ENCODE assay signal across 20 cellular contexts in the genomic region with DNA sequence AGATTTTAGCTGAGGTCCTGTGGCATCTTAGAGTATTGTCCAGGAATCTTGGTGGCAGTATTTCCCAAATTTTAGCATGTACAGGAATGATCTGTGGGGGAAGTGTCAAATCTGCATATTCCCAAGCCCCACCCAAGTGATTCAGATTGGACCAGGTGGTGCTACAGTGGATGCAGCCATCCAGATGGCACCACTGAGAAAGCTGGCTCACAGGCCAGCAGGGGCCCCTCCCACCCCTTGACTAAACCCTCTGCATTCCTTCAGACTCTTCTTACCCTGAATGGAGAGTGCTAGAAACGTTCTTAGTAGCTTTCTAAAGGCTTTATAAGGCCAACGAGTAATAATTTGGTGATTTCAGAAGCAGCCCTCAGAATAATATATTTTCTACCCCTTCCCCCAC.
DNase-seq lines count a peak whose midpoint lies in the region; ATAC-seq and TF ChIP-seq lines count a peak whose summit lies in the region.
"Had no signal": no experiment of that assay in that cellular context is flagged by ENCODE, and none has a peak within 500 bp of the region (broad histone marks: within the 10 kb centered on the region; RNA-seq: fewer than 3 reads in every experiment).

No MANE protein-coding gene starts in this region.

- H3K4ac ChIP-seq in mesendoderm (ENCODE audit: low read depth, low read length): no peak overlapping the region

- no peak overlapping the region for H3K18ac ChIP-seq in mesendoderm (ENCODE audit: low read length)

- WGBS in mesendoderm (ENCODE audit: extremely low coverage, insufficient coverage, low lambda C conversion rate): no CpG with 5 or more reads among the region's 2 CpGs

- no peaks in the 10 kb centered on the region for H3K27me3 ChIP-seq in H7 (ENCODE audit: control insufficient read depth, insufficient read depth, low read length)
- H3K27me3 ChIP-seq in mesendoderm (ENCODE audit: insufficient read depth, low read length, poor library complexity): no peaks in the 10 kb centered on the region
- no peaks in the 10 kb centered on the region for H3K27me3 ChIP-seq in CD8-positive, alpha-beta T cell (ENCODE audit: insufficient read depth, low read length)
- H3K27me3 ChIP-seq: BLaER1 treated with 17β-estradiol and CSF1 and Interleukin-3, amounts not matched to agents 10 nM and 100 nM had no signal

- no peaks in the 10 kb centered on the region for H3K36me3 Mint-ChIP-seq in CD8-positive, alpha-beta T cell
- H3K36me3 Mint-ChIP-seq: CD4-positive, alpha-beta memory T cell; T-cell had no signal

- H2AK5ac ChIP-seq in mesendoderm (ENCODE audit: low read length): no peak overlapping the region

- no peak overlapping the region for H3K23ac ChIP-seq in mesendoderm (ENCODE audit: low read length)

- intact Hi-C loops in CD8-positive, alpha-beta T cell (cut with DNase I, micrococcal nuclease): no loop called here
- intact Hi-C loops in posterior vena cava (cut with DNase I): no loop called here

- no peaks in the 10 kb centered on the region for H3K4me1 ChIP-seq in mesendoderm (ENCODE audit: control insufficient read depth, low read depth, low read length)
- no peaks in the 10 kb centered on the region for H3K4me1 ChIP-seq in CD8-positive, alpha-beta T cell (ENCODE audit: insufficient read depth, low read length)

- H3K79me2 ChIP-seq in mesendoderm (ENCODE audit: control insufficient read depth, insufficient read depth, low read length): no peaks in the 10 kb centered on the region

- no peak overlapping the region for H4K8ac ChIP-seq in mesendoderm (ENCODE audit: low read depth, low read length)

- H2BK15ac ChIP-seq in mesendoderm (replicated peaks; ENCODE audit: low read depth): no peak overlapping the region

- no peaks in the 10 kb centered on the region for H3K9me3 ChIP-seq in CD8-positive, alpha-beta T cell (ENCODE audit: low read length)
- H3K9me3 ChIP-seq: BLaER1 treated with 17β-estradiol and CSF1 and Interleukin-3, amounts not matched to agents 10 nM and 100 nM had no signal

- no peaks in the 10 kb centered on the region for H3K79me1 ChIP-seq in mesendoderm (ENCODE audit: low read length)

- H2BK5ac ChIP-seq in mesendoderm (ENCODE audit: low read length): no peak overlapping the region

- CTCF ChIA-PET in CD8-positive, alpha-beta T cell (lab: Charles Lee): no interaction called here

- H3K9ac ChIP-seq in mesendoderm (ENCODE audit: low read length): no peak overlapping the region
- H3K9ac ChIP-seq: BLaER1 treated with 17β-estradiol and CSF1 and Interleukin-3, amounts not matched to agents 10 nM and 100 nM had no signal

- H3K36me3 ChIP-seq in H7 (replicated peaks; ENCODE audit: control insufficient read depth, insufficient read depth, low read length): no peaks in the 10 kb centered on the region
- H3K36me3 ChIP-seq in mesendoderm (ENCODE audit: control insufficient read depth, insufficient read depth, low read length): no peaks in the 10 kb centered on the region
- no peaks in the 10 kb centered on the region for H3K36me3 ChIP-seq in CD8-positive, alpha-beta T cell (ENCODE audit: insufficient read depth, low read length)
- H3K36me3 ChIP-seq: BLaER1 treated with 17β-estradiol and CSF1 and Interleukin-3, amounts not matched to agents 10 nM and 100 nM had no signal

- H3K4me3 Mint-ChIP-seq in CD8-positive, alpha-beta T cell: no peak overlapping the region
- H3K4me3 Mint-ChIP-seq: CD4-positive, alpha-beta memory T cell; H9; T-cell had no signal

- H4K5ac ChIP-seq in mesendoderm (ENCODE audit: low read length): no peak overlapping the region

- H3K9me3 Mint-ChIP-seq in CD8-positive, alpha-beta T cell: no peaks in the 10 kb centered on the region
- H3K9me3 Mint-ChIP-seq: H9, T-cell had no signal

- no peak overlapping the region for H3K4me2 ChIP-seq in mesendoderm (ENCODE audit: low read length)

- H3K27me3 Mint-ChIP-seq in CD8-positive, alpha-beta T cell (ENCODE audit: low read depth): no peaks in the 10 kb centered on the region
- H3K27me3 Mint-ChIP-seq: CD4-positive, alpha-beta memory T cell had no signal

- H3K4me3 ChIP-seq in H7 (ENCODE audit: insufficient read depth, low read depth, low read length) (no peak overlapping the region), mesendoderm (ENCODE audit: low read length) (no peak overlapping the region)
- no peak overlapping the region for H3K4me3 ChIP-seq in CD8-positive, alpha-beta T cell (ENCODE audit: low read depth, low read length)
- H3K4me3 ChIP-seq: BLaER1 treated with 17β-estradiol and CSF1 and Interleukin-3, amounts not matched to agents 10 nM and 100 nM had no signal

- H3K4me1 Mint-ChIP-seq in CD8-positive, alpha-beta T cell (ENCODE audit: low read depth): no peaks in the 10 kb centered on the region
- H3K4me1 Mint-ChIP-seq: CD4-positive, alpha-beta memory T cell; T-cell had no signal

- no peak overlapping the region for H3K27ac ChIP-seq in mesendoderm (ENCODE audit: low read depth, low read length)
- H3K27ac ChIP-seq in CD8-positive, alpha-beta T cell (ENCODE audit: low read depth, low read length): no peak overlapping the region
- H3K27ac ChIP-seq: BLaER1 treated with 17β-estradiol and CSF1 and Interleukin-3, amounts not matched to agents 10 nM and 100 nM had no signal

- no peak overlapping the region for H3K27ac Mint-ChIP-seq in CD8-positive, alpha-beta T cell
- H3K27ac Mint-ChIP-seq: CD4-positive, alpha-beta memory T cell; T-cell had no signal

- no peak overlapping the region for H3K56ac ChIP-seq in mesendoderm (ENCODE audit: low read length)

- POLR2A ChIA-PET in CD8-positive, alpha-beta T cell (lab: Charles Lee): no interaction called here

- no peak overlapping the region for H2BK120ac ChIP-seq in mesendoderm (ENCODE audit: low read depth, low read length)

- peak; percentile 20 for DNase-seq in H7
- peak; percentile 47 for DNase-seq in NCI-H1694 treated with DMSO at 0.1 percent for 48 hours (lab: John Stamatoyannopoulos, UW)
- peak; percentile 38 for DNase-seq in iPS-NIHi11 (ENCODE audit: low spot score)
- DNase-seq in mesendoderm: peak; percentile 3
- no peak for DNase-seq in CD8-positive, alpha-beta T cell
- no peak for DNase-seq in posterior vena cava (ENCODE audit: low spot score)
- DNase-seq: CD4-positive, alpha-beta memory T cell; H9; KBM-7; MM.1S; NCI-H1048; NCI-H1436; NCI-H2029 treated with DMSO at 0.1 percent for 48 hours; NCI-H446; SIG-M5; T-cell had no signal

- TF ChIP-seq CTCF in CD8-positive, alpha-beta T cell (IDR thresholded peaks at IDR 0.05): no peak

- no peak for ATAC-seq in CD8-positive, alpha-beta T cell
- no peak for ATAC-seq in SK-N-SH treated with all-trans-retinoic acid at 6 μM for 48 hours
- no peak for ATAC-seq in GM18861 (IDR thresholded peaks at IDR 0.05; ENCODE audit: unreplicated experiment)
- ATAC-seq: Panc1, T-cell had no signal

TF ChIP-seq in SK-N-SH treated with all-trans-retinoic acid at 6 μM for 48 hours, 23 proteins besides CTCF, POLR2A, EP300 and RAD21:
- TF ChIP-seq, protein P1, sequence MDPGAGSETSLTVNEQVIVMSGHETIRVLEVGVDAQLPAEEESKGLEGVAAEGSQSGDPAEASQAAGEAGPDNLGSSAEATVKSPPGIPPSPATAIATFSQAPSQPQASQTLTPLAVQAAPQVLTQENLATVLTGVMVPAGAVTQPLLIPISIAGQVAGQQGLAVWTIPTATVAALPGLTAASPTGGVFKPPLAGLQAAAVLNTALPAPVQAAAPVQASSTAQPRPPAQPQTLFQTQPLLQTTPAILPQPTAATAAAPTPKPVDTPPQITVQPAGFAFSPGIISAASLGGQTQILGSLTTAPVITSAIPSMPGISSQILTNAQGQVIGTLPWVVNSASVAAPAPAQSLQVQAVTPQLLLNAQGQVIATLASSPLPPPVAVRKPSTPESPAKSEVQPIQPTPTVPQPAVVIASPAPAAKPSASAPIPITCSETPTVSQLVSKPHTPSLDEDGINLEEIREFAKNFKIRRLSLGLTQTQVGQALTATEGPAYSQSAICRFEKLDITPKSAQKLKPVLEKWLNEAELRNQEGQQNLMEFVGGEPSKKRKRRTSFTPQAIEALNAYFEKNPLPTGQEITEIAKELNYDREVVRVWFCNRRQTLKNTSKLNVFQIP (CRISPR knock-in tag; IDR thresholded peaks at IDR 0.05; ENCODE audit: borderline replicate concordance, low read depth): no peak

Comparison
In these comparisons a context has a peak if more than half of its experiments do, and no peak if none do; other contexts are left out.
1. DNase-seq: peak in H7 (single experiment), NCI-H1694 treated with DMSO at 0.1 percent for 48 hours (single experiment), iPS-NIHi11 (single experiment) and mesendoderm (single experiment); none in CD8-positive, alpha-beta T cell (0 of 7) and posterior vena cava (single experiment).